In the genomic region with DNA sequence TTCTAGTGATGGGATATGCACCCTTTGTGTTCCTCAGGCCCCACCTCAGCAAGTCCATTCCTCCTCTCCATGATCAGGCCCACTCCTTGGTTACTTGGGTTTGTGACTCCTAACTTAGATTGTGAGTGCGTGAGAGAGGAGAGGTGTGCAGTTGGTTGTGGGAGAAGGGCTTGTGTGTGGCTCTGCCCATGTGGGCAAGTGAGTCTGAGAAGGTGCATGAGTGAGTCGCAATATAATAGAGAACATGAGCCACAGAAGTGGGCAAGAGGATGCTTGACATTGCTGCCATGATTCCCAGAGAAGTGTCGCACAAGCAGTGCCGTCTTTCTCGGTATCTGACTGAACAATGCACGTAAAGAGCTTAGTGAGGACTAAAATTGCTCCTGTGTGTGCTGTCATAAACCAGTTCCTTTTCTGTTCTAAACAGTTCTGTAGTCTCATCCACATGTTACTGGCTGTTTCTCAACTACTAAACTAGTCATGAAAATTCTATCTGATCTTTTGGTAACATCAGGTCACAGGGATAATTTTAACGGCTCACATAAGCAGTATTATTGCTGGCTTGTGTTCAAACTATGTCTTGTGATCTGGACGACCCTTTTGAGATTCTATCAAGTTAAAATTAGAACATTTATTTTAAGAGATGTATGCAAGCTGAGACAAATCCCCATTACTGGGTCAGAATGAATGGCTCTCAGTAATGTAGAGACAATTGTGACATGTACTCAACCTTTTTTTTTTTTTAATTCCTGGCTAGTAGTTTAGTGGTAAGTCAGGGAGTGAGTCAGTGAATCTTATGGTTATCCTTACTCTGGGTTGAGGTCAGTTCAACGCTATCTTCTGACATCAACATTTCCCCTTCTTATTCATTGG, we compare ENCODE assay signal across 12 cellular contexts. TPM values are rescaled to one million over a fixed set of nuclear protein-coding genes. Genes with fewer than 3 reads are reported as not detected.
A peak's percentile ranks its signal among the peaks of the same experiment; 100 is the strongest.
DNase-seq lines count a peak whose midpoint lies in the region; ATAC-seq, FAIRE-seq and TF ChIP-seq lines count a peak whose summit lies in the region.
"Had no signal": no experiment of that assay in that cellular context is flagged by ENCODE, and none has a peak within 500 bp of the region (broad histone marks: within the 10 kb centered on the region; RNA-seq: fewer than 3 reads in every experiment).

No MANE protein-coding gene starts in this region.

- H3K79me2 ChIP-seq in ACC112 (ENCODE audit: control insufficient read depth, insufficient read depth, low read length, unreplicated experiment): peaks cover 3% of the 10 kb centered on the region
- no peaks in the 10 kb centered on the region for H3K79me2 ChIP-seq in mesendoderm (ENCODE audit: control insufficient read depth, insufficient read depth, low read length)

- H3K56ac ChIP-seq in mesendoderm (ENCODE audit: low read length): no peak overlapping the region

- no peak overlapping the region for H4K8ac ChIP-seq in mesendoderm (ENCODE audit: low read depth, low read length)

- H2BK120ac ChIP-seq in mesendoderm (ENCODE audit: low read depth, low read length): no peak overlapping the region

- H2AK5ac ChIP-seq in mesendoderm (ENCODE audit: low read length): no peak overlapping the region

- no peak overlapping the region for H2AFZ ChIP-seq in ACC112 (ENCODE audit: low read length, unreplicated experiment)

- H2BK15ac ChIP-seq in mesendoderm (replicated peaks; ENCODE audit: low read depth): no peak overlapping the region

- no peak overlapping the region for H3K4me3 ChIP-seq in ACC112 (ENCODE audit: low read depth, low read length)
- no peak overlapping the region for H3K4me3 ChIP-seq in bronchial epithelial cell (ENCODE audit: low read depth, low read length)
- no peak overlapping the region for H3K4me3 ChIP-seq in mesendoderm (ENCODE audit: low read length)
- H3K4me3 ChIP-seq: upper lobe of left lung had no signal

- no peak overlapping the region for H3K4ac ChIP-seq in mesendoderm (ENCODE audit: low read depth, low read length)

- H3K36me3 ChIP-seq in ACC112 (ENCODE audit: insufficient read depth, low read length) (no peaks in the 10 kb centered on the region), bronchial epithelial cell (ENCODE audit: control insufficient read depth, insufficient read depth, low read length) (no peaks in the 10 kb centered on the region), mesendoderm (ENCODE audit: control insufficient read depth, insufficient read depth, low read length) (no peaks in the 10 kb centered on the region)

- H3K4me1 ChIP-seq in ACC112 (ENCODE audit: control insufficient read depth, insufficient read depth, low read length, unreplicated experiment) (peaks cover 61% of the 10 kb centered on the region), mesendoderm (ENCODE audit: control insufficient read depth, low read depth, low read length) (peaks cover 2% of the 10 kb centered on the region)

- no peaks in the 10 kb centered on the region for H3K79me1 ChIP-seq in mesendoderm (ENCODE audit: low read length)

- ATAC-seq in HG02938 (IDR thresholded peaks at IDR 0.05; ENCODE audit: unreplicated experiment): no peak

- H4K5ac ChIP-seq in mesendoderm (ENCODE audit: low read length): no peak overlapping the region

- no peak overlapping the region for H3K4me2 ChIP-seq in mesendoderm (ENCODE audit: low read length)

- H3K27me3 ChIP-seq in ACC112 (ENCODE audit: insufficient read depth, low read length) (no peaks in the 10 kb centered on the region), bronchial epithelial cell (ENCODE audit: control insufficient read depth, insufficient read depth, low read length) (no peaks in the 10 kb centered on the region), mesendoderm (ENCODE audit: insufficient read depth, low read length, poor library complexity) (no peaks in the 10 kb centered on the region)
- H3K27me3 ChIP-seq: upper lobe of left lung had no signal

- no peak overlapping the region for H3K9ac ChIP-seq in mesendoderm (ENCODE audit: low read length)

- no CpG with 5 or more reads among the region's 9 CpGs for WGBS in mesendoderm (ENCODE audit: extremely low coverage, insufficient coverage, low lambda C conversion rate)

- no peak for TF ChIP-seq CTCF in bronchial epithelial cell (IDR thresholded peaks at IDR 0.05; ENCODE audit: insufficient read depth, low read length, severe bottlenecking)

- H3K18ac ChIP-seq in mesendoderm (ENCODE audit: low read length): no peak overlapping the region

- H3K23ac ChIP-seq in mesendoderm (ENCODE audit: low read length): no peak overlapping the region

- DNase-seq in HS-5 (ENCODE audit: low read depth): peak; percentile 90
- DNase-seq in bronchial epithelial cell (ENCODE audit: low read depth): peak; percentile 83
- peak; percentile 77 for DNase-seq in kidney glomerular epithelial cell (lab: John Stamatoyannopoulos, UW)
- no peak for DNase-seq in GF-D8 (lab: John Stamatoyannopoulos, UW)
- no peak for DNase-seq in mesendoderm
- no peak for DNase-seq in cortex of kidney (lab: John Stamatoyannopoulos, UW)
- DNase-seq: activated CD8-positive, alpha-beta memory T cell treated with anti-CD3 and anti-CD28 coated beads for 24 hours; NK-92 treated with Interleukin-12 subunit alpha and Interleukin-12 subunit beta, amount 100 ng/mL, for 24 hours; upper lobe of left lung had no signal

- no peak overlapping the region for H2BK5ac ChIP-seq in mesendoderm (ENCODE audit: low read length)

- H3K27ac ChIP-seq in ACC112 (ENCODE audit: low read depth, low read length) (peak overlapping the region; percentile 82), mesendoderm (ENCODE audit: low read depth, low read length) (no peak overlapping the region)

- FAIRE-seq in bronchial epithelial cell (lab: Jason Lieb, UNC): no peak
- FAIRE-seq: frontal cortex had no signal

RNA-seq across cellular contexts. Expression of gene GYG1, which starts 25.6 kb away (rescaled TPM):
- total RNA-seq in bronchial epithelial cell: 21.3 and 28.5 TPM in 2 replicates
- polyA plus RNA-seq in mesendoderm (2013, experiment 1 of 2): 18.7 TPM
- 19.1 TPM for polyA plus RNA-seq in mesendoderm (2013, experiment 2 of 2)

Comparison
In these comparisons a context has a peak if more than half of its experiments do, and no peak if none do; other contexts are left out.
1. DNase-seq: peak in HS-5 (single experiment), bronchial epithelial cell (single experiment) and kidney glomerular epithelial cell (single experiment); none in GF-D8 (single experiment), mesendoderm (single experiment) and cortex of kidney (single experiment).